In the genomic region with DNA sequence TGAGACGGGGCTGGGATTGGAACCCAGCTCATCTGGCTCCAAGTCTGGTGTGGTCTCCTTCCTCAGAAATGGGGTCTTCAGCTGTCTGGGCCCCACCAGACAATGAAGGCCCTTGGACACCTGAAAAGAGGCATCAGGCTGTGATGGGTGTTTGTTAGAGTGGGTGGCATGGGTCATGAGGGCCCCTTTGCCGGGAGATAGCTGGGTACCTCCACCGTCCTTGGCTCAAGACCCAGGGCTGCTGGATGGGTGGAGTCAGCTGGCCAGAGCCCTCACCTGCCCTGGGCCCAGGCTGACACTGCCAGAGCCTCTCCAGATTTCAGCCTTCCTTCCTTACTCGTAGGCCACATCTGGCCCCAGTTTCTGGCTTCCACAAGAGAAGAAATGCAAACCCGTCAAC, we compare ENCODE assay signal across 23 cellular contexts. TPM values are rescaled to one million over a fixed set of nuclear protein-coding genes. Genes with fewer than 3 reads are reported as not detected.
"Had no signal": no experiment of that assay in that cellular context is flagged by ENCODE, and none has a peak within 500 bp of the region (broad histone marks: within the 10 kb centered on the region; RNA-seq: fewer than 3 reads in every experiment).

No MANE protein-coding gene starts in this region.

- DNase-seq: activated CD4-positive, alpha-beta T cell treated with anti-CD3 and anti-CD28 coated beads, Interleukin-2, amount 50 U/mL, for 48 hours; activated CD4-positive, CD25-positive, alpha-beta regulatory T cell treated with anti-CD3 and anti-CD28 coated beads, Interleukin-2, amount 50 U/mL, for 72 hours; activated gamma-delta T cell treated with Interleukin-2 at 50 U/mL for 16 hours; activated naive CD8-positive, alpha-beta T cell treated with anti-CD3 and anti-CD28 coated beads, Interleukin-2, amount 10 ng/mL, durations not matched to agents 7 days and 5 days; central memory CD4-positive, alpha-beta T cell; cortex of kidney; effector CD8-positive, alpha-beta T cell; foreskin keratinocyte; glutamatergic neuron; left cardiac atrium; lower lobe of right lung; naive thymus-derived CD4-positive, alpha-beta T cell; stimulated activated CD4-positive, alpha-beta T cell treated with anti-CD3 and anti-CD28 coated beads, Interleukin-15, amount 100 ng/mL, for 24 hours; stimulated activated CD4-positive, alpha-beta T cell treated with anti-CD3 and anti-CD28 coated beads, Interleukin-4, amount 100 ng/mL, for 1 hour; stimulated activated naive CD4-positive, alpha-beta T cell; substantia nigra; T-helper 9 cell; upper lobe of left lung had no signal

- H3K4me1 ChIP-seq: foreskin keratinocyte, lower lobe of right lung, parathyroid adenoma, upper lobe of left lung had no signal

- FAIRE-seq: endothelial cell of umbilical vein had no signal

- H3K4me3 ChIP-seq: lower lobe of right lung, SK-N-MC, upper lobe of left lung had no signal

- H3K27me3 ChIP-seq: upper lobe of left lung had no signal

- H3K36me3 ChIP-seq: lower lobe of right lung, upper lobe of left lung had no signal

- H3K27ac ChIP-seq: foreskin keratinocyte, lower lobe of right lung, parathyroid adenoma, SK-N-MC, upper lobe of left lung had no signal

- ATAC-seq: foreskin keratinocyte; left cardiac atrium; lower lobe of right lung; naive thymus-derived CD4-positive, alpha-beta T cell; T-cell had no signal

- H3K9me3 ChIP-seq: lower lobe of right lung, upper lobe of left lung had no signal

RNA-seq across cellular contexts. Expression of a gene that starts 13.4 kb away (rescaled TPM):
- total RNA-seq: endothelial cell of umbilical vein, skeletal muscle tissue had no signal
- polyA plus RNA-seq: endothelial cell of umbilical vein had no signal
